9 cellular contexts compared by ENCODE assay signal in genomic region chr1:55478742-55479141, GRCh38.
DNase-seq lines count a peak whose midpoint lies in the region; ATAC-seq, FAIRE-seq and TF ChIP-seq lines count a peak whose summit lies in the region.
"Had no signal": no experiment of that assay in that cellular context is flagged by ENCODE, and none has a peak within 500 bp of the region (broad histone marks: within the 10 kb centered on the region; RNA-seq: fewer than 3 reads in every experiment).

No MANE protein-coding gene starts in this region.

- H3K9ac ChIP-seq in Karpas-422 (ENCODE audit: low read length), result no peak overlapping the region
- H3K9ac ChIP-seq in keratinocyte (ENCODE audit: control insufficient read depth, extremely low read depth, insufficient read depth, low read length), result no peak overlapping the region

- H3K36me3 ChIP-seq in Karpas-422 (ENCODE audit: insufficient read depth, low read length) (no peaks in the 10 kb centered on the region), keratinocyte (ENCODE audit: control insufficient read depth in 2 of 2, extremely low read depth in 1 of 2, insufficient read depth in 2 of 2, low read length in 2 of 2) (no peaks in the 10 kb centered on the region)

- H3K4me3 ChIP-seq in Karpas-422 (ENCODE audit: low read length) (no peak overlapping the region), keratinocyte (ENCODE audit: control insufficient read depth in 2 of 3, extremely low read depth in 1 of 3, insufficient read depth in 2 of 3, low read depth in 1 of 3, low read length in 3 of 3) (no peak overlapping the region)

- H3K79me2 ChIP-seq in Karpas-422 (ENCODE audit: low read length), result no peaks in the 10 kb centered on the region
- no peaks in the 10 kb centered on the region for H3K79me2 ChIP-seq in keratinocyte (ENCODE audit: control insufficient read depth, insufficient read depth, low read length)

- H3K27ac ChIP-seq in Karpas-422 (ENCODE audit: low read length) (no peak overlapping the region), keratinocyte (ENCODE audit: control insufficient read depth, insufficient read depth, low read length) (no peak overlapping the region)

- DNase-seq in DMS 273 treated with DMSO at 0.1 percent for 48 hours (lab: John Stamatoyannopoulos, UW) (peak; percentile 12), Karpas-422 (peak; percentile 69), SK-N-DZ (ENCODE audit: low spot score) (peak; percentile 24), keratinocyte (ENCODE audit: low read depth, low spot score) (no peak), GM19240 (ENCODE audit: insufficient read length, low spot score) (no peak), GM19239 (ENCODE audit: insufficient read length, low spot score) (no peak), hypothalamus (lab: John Stamatoyannopoulos, UW) (no peak)
- DNase-seq: stimulated activated naive B cell treated with anti-CD40 and anti-IgM and Interleukin-4, amounts not matched to agents 10 μg/mL and 1 μg/mL and 100 μg/mL, for 72 hours had no signal

- H3K4me1 ChIP-seq in Karpas-422 (ENCODE audit: low read length), result no peaks in the 10 kb centered on the region
- no peaks in the 10 kb centered on the region for H3K4me1 ChIP-seq in keratinocyte (ENCODE audit: control insufficient read depth, extremely low read depth, insufficient read depth, low read length)

- H3K27me3 ChIP-seq in Karpas-422 (ENCODE audit: low read length), result no peaks in the 10 kb centered on the region
- H3K27me3 ChIP-seq in keratinocyte (ENCODE audit: control insufficient read depth, extremely low read depth, insufficient read depth, low read length), result no peaks in the 10 kb centered on the region

- H4K20me1 ChIP-seq in Karpas-422 (ENCODE audit: insufficient read depth, low read depth, low read length) (no peaks in the 10 kb centered on the region), keratinocyte (ENCODE audit: control insufficient read depth, extremely low read depth, insufficient read depth, low read length) (no peaks in the 10 kb centered on the region)

- H3K9me3 ChIP-seq in Karpas-422 (ENCODE audit: low read length) (no peaks in the 10 kb centered on the region), keratinocyte (ENCODE audit: control insufficient read depth, low read depth, low read length) (no peaks in the 10 kb centered on the region)

- dilution Hi-C loops in keratinocyte (cut with MboI; ENCODE audit: extremely low pct_ligation_motif_present, low sequenced_read_pairs), result no loop called here

- peak in 2 of 3 experiments; percentile 27 to 39 for TF ChIP-seq CTCF in keratinocyte (optimal IDR thresholded peaks at IDR 0.05 in 1 of 3, IDR thresholded peaks at IDR 0.05 in 1 of 3, conservative IDR thresholded peaks at IDR 0.05 in 1 of 3; ENCODE audit: extremely low read depth in 1 of 3, insufficient read depth in 2 of 3, low read length in 3 of 3)

- H2AFZ ChIP-seq in Karpas-422 (ENCODE audit: low read length), result no peak overlapping the region
- H2AFZ ChIP-seq in keratinocyte (ENCODE audit: control insufficient read depth, low read length), result no peak overlapping the region

- H3K4me2 ChIP-seq in Karpas-422 (ENCODE audit: low read depth, low read length, poor library complexity, severe bottlenecking), result no peak overlapping the region
- no peak overlapping the region for H3K4me2 ChIP-seq in keratinocyte (ENCODE audit: control insufficient read depth, extremely low read depth, insufficient read depth, low read depth, low read length)

- H3K9me1 ChIP-seq in keratinocyte (ENCODE audit: control insufficient read depth, extremely low read depth, insufficient read depth, low read length), result no peaks in the 10 kb centered on the region

- H3K9me2 ChIP-seq in Karpas-422 (replicated peaks; ENCODE audit: insufficient read depth, low read length), result no peaks in the 10 kb centered on the region

- no peak for ATAC-seq in GM18867 (IDR thresholded peaks at IDR 0.05; ENCODE audit: unreplicated experiment)
- ATAC-seq: stimulated activated naive B cell treated with anti-CD40 and anti-IgM and Interleukin-4, amounts not matched to agents 10 μg/mL and 1 μg/mL and 100 μg/mL, for 72 hours had no signal

- FAIRE-seq in keratinocyte (lab: Jason Lieb, UNC) (no peak), GM19239 (lab: Jason Lieb, UNC) (no peak)

Comparison
In these comparisons a context has a peak if more than half of its experiments do, and no peak if none do; other contexts are left out.
1. DNase-seq: peak in DMS 273 treated with DMSO at 0.1 percent for 48 hours (single experiment), Karpas-422 (single experiment) and SK-N-DZ (single experiment); none in keratinocyte (single experiment), GM19240 (single experiment), GM19239 (single experiment) and hypothalamus (0 of 51).